ENCODE assay signal across 1 cellular context in the genomic region with DNA sequence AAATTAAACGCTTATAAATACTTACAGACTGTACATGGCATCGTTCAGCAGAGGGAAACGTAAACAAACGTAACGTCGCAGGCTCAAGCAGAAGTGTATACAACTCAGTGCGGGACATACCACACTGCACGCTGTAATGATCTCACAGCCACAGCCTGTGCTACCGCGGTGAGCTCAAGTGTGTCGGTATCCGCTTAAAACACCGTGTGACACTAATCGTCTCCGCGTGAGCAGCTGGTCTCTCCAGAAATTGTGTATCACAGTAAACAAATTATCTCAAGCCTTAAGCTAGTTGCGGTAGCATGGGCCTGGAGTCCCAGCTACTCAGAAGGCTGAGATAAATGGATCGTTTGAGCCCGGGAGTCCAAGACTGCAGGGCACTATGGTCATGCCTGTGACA.
TF ChIP-seq lines count a peak whose summit lies in the region.

No MANE protein-coding gene starts in this region.

TF ChIP-seq in GM23338, 12 proteins besides CTCF, POLR2A, EP300 and RAD21 (continued from another document):
- TF ChIP-seq, protein P1, sequence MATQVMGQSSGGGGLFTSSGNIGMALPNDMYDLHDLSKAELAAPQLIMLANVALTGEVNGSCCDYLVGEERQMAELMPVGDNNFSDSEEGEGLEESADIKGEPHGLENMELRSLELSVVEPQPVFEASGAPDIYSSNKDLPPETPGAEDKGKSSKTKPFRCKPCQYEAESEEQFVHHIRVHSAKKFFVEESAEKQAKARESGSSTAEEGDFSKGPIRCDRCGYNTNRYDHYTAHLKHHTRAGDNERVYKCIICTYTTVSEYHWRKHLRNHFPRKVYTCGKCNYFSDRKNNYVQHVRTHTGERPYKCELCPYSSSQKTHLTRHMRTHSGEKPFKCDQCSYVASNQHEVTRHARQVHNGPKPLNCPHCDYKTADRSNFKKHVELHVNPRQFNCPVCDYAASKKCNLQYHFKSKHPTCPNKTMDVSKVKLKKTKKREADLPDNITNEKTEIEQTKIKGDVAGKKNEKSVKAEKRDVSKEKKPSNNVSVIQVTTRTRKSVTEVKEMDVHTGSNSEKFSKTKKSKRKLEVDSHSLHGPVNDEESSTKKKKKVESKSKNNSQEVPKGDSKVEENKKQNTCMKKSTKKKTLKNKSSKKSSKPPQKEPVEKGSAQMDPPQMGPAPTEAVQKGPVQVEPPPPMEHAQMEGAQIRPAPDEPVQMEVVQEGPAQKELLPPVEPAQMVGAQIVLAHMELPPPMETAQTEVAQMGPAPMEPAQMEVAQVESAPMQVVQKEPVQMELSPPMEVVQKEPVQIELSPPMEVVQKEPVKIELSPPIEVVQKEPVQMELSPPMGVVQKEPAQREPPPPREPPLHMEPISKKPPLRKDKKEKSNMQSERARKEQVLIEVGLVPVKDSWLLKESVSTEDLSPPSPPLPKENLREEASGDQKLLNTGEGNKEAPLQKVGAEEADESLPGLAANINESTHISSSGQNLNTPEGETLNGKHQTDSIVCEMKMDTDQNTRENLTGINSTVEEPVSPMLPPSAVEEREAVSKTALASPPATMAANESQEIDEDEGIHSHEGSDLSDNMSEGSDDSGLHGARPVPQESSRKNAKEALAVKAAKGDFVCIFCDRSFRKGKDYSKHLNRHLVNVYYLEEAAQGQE (IDR thresholded peaks at IDR 0.05; ENCODE audit: unreplicated experiment), result no peak
- no peak for TF ChIP-seq NANOG (IDR thresholded peaks at IDR 0.05; ENCODE audit: borderline replicate concordance)
- TF ChIP-seq STAT1 (IDR thresholded peaks at IDR 0.05; ENCODE audit: unreplicated experiment), result no peak
- TF ChIP-seq CREB1 (CRISPR knock-in tag; IDR thresholded peaks at IDR 0.05; ENCODE audit: low read depth), result no peak
- no peak for TF ChIP-seq ZNF114 (CRISPR knock-in tag; IDR thresholded peaks at IDR 0.05)
- no peak for TF ChIP-seq ETS1 (IDR thresholded peaks at IDR 0.05)
- no peak for TF ChIP-seq POLR2AphosphoS5 (IDR thresholded peaks at IDR 0.05; ENCODE audit: low read depth)
- TF ChIP-seq ZNF331 (CRISPR knock-in tag; IDR thresholded peaks at IDR 0.05; ENCODE audit: low read depth), result no peak
- TF ChIP-seq EZH2 (IDR thresholded peaks at IDR 0.05; ENCODE audit: low read depth, unreplicated experiment), result no peak
